In genomic region chr12:102439391-102440108, GRCh38 we compare ENCODE assay signal across 1 cellular context.
TF ChIP-seq lines count a peak whose summit lies in the region.

No MANE protein-coding gene starts in this region.

TF ChIP-seq in HepG2, 621 proteins besides CTCF, POLR2A, EP300 and RAD21:
- TF ChIP-seq NCOA5 (CRISPR knock-in tag; IDR thresholded peaks at IDR 0.05) (no peak), NFIB (CRISPR knock-in tag; IDR thresholded peaks at IDR 0.05; ENCODE audit: borderline replicate concordance) (no peak), SNAPC5 (CRISPR knock-in tag; IDR thresholded peaks at IDR 0.05; ENCODE audit: borderline replicate concordance) (no peak), CAMTA2 (CRISPR knock-in tag; IDR thresholded peaks at IDR 0.05; ENCODE audit: borderline replicate concordance) (no peak)
